Comparison of ENCODE assay signal across 2 cellular contexts in genomic region chr20:2542361-2542760, GRCh38.
A peak's percentile ranks its signal among the peaks of the same experiment; 100 is the strongest.
TF ChIP-seq lines count a peak whose summit lies in the region.

No MANE protein-coding gene starts in this region.

TF ChIP-seq in HepG2, 621 proteins besides CTCF, POLR2A, EP300 and RAD21:
- TF ChIP-seq MAFK (conservative IDR thresholded peaks at IDR 0.05 in 1 of 2, IDR thresholded peaks at IDR 0.05 in 1 of 2; ENCODE audit: low read length in 2 of 2) (peak; percentile 71 to 76), MAFF (IDR thresholded peaks at IDR 0.05; ENCODE audit: low read depth, low read length) (peak; percentile 61), CREBL2 (CRISPR knock-in tag; IDR thresholded peaks at IDR 0.05; ENCODE audit: borderline replicate concordance) (no peak)
TF ChIP-seq in HepG2: peak in this region for 2.

TF ChIP-seq in A549, 52 proteins besides CTCF, POLR2A, EP300 and RAD21:
- TF ChIP-seq MAZ (IDR thresholded peaks at IDR 0.05; ENCODE audit: borderline replicate concordance, low read depth, low read length) (no peak), MAFK (IDR thresholded peaks at IDR 0.05; ENCODE audit: partially characterized antibody) (peak; percentile 44), FOSL2 (IDR thresholded peaks at IDR 0.05) (no peak), FOSL2 (CRISPR knock-in tag; IDR thresholded peaks at IDR 0.05) (no peak)
